22 cellular contexts compared by ENCODE assay signal in the genomic region with DNA sequence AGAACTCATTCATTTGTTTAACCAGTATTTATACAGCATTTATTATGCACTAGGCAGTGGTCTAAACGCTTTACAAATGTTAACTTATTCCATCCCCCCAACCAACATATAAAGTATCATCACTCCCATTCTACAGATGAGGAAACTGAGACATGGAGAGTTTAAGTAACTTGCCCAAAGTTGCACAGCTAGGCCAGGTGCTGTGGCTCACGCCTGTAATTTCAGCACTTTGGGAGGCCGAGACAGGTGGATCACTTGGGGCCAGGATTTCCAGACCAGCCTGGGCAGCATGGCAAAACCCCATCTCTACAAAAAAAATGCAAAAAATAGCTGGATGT. TPM values are rescaled to one million over a fixed set of nuclear protein-coding genes. Genes with fewer than 3 reads are reported as not detected.
A peak's percentile ranks its signal among the peaks of the same experiment; 100 is the strongest.
DNase-seq lines count a peak whose midpoint lies in the region; ATAC-seq, FAIRE-seq and TF ChIP-seq lines count a peak whose summit lies in the region.
"Had no signal": no experiment of that assay in that cellular context is flagged by ENCODE, and none has a peak within 500 bp of the region (broad histone marks: within the 10 kb centered on the region; RNA-seq: fewer than 3 reads in every experiment).

No MANE protein-coding gene starts in this region.

- intact Hi-C loops in HepG2 (cut with micrococcal nuclease; ENCODE audit: unreplicated experiment) (loop anchor here (2.0 kb wide), 1 partner anchor 30 kb away; no protein-coding TSS in a partner anchor), right lobe of liver (cut with DNase I) (no loop called here), K562 (cut with micrococcal nuclease) (loop anchor here (5.0 kb wide), 1 partner anchor 38 kb away; no protein-coding TSS in a partner anchor), upper lobe of right lung (cut with DNase I) (no loop called here)

- TF ChIP-seq POLR2A in HepG2 (IDR thresholded peaks at IDR 0.05; ENCODE audit: insufficient read depth in 1 of 2, low read depth in 2 of 2, low read length in 2 of 2) (no peak), right lobe of liver (IDR thresholded peaks at IDR 0.05) (no peak), K562 (conservative IDR thresholded peaks at IDR 0.05) (no peak)

- no peak overlapping the region for H3K27ac Mint-ChIP-seq in progenitor cell of endocrine pancreas
- H3K27ac Mint-ChIP-seq: B cell; CD4-positive, alpha-beta memory T cell; HFFc6 had no signal

- ATAC-seq in HepG2 (no peak), right lobe of liver (no peak), K562 (no peak), upper lobe of right lung (no peak)

- H3K36me3 Mint-ChIP-seq in progenitor cell of endocrine pancreas (ENCODE audit: insufficient read depth), result no peaks in the 10 kb centered on the region
- H3K36me3 Mint-ChIP-seq: CD4-positive, alpha-beta memory T cell had no signal

- H3K4me3 ChIP-seq in HepG2 (replicated peaks in 1 of 3; ENCODE audit: insufficient read depth in 1 of 3, low read depth in 2 of 3, low read length in 3 of 3) (no peak overlapping the region; a peak in 1 of 6 replicates), right lobe of liver (no peak overlapping the region), K562 (no peak overlapping the region), upper lobe of right lung (no peak overlapping the region)
- no peak overlapping the region for H3K4me3 ChIP-seq in effector memory CD4-positive, alpha-beta T cell (ENCODE audit: insufficient read depth, low read depth, low read length, poor library complexity, severe bottlenecking)
- H3K4me3 ChIP-seq: GM23248 had no signal

- H3K27me3 Mint-ChIP-seq in progenitor cell of endocrine pancreas, result no peaks in the 10 kb centered on the region
- H3K27me3 Mint-ChIP-seq: B cell; CD4-positive, alpha-beta memory T cell had no signal

- H3K36me3 ChIP-seq in HepG2 (replicated peaks in 1 of 2; ENCODE audit: control insufficient read depth in 1 of 2, insufficient read depth in 2 of 2, low read length in 2 of 2) (no peaks in the 10 kb centered on the region), right lobe of liver (no peaks in the 10 kb centered on the region), K562 (ENCODE audit: control insufficient read depth, insufficient read depth, low read length) (no peaks in the 10 kb centered on the region), upper lobe of right lung (no peaks in the 10 kb centered on the region)
- H3K36me3 ChIP-seq in effector memory CD4-positive, alpha-beta T cell (ENCODE audit: control insufficient read depth, insufficient read depth, low read length), result no peaks in the 10 kb centered on the region

- H3K79me2 ChIP-seq in HepG2 (ENCODE audit: insufficient read depth, low read length) (no peaks in the 10 kb centered on the region), K562 (ENCODE audit: control insufficient read depth, insufficient read depth, low read length) (no peaks in the 10 kb centered on the region)

- H3K9me3 ChIP-seq in HepG2 (ENCODE audit: low read length), result no peaks in the 10 kb centered on the region
- H3K9me3 ChIP-seq in right lobe of liver, result no peaks in the 10 kb centered on the region
- H3K9me3 ChIP-seq in K562 (replicated peaks; ENCODE audit: control insufficient read depth, insufficient read depth, low read depth, low read length), result no peaks in the 10 kb centered on the region
- H3K9me3 ChIP-seq in effector memory CD4-positive, alpha-beta T cell (ENCODE audit: control insufficient read depth, low read length), result no peaks in the 10 kb centered on the region
- H3K9me3 ChIP-seq in upper lobe of right lung, result no peaks in the 10 kb centered on the region

- no peak for TF ChIP-seq CTCF in HepG2 (CRISPR knock-in tag; IDR thresholded peaks at IDR 0.05)
- no peak for TF ChIP-seq CTCF in right lobe of liver (IDR thresholded peaks at IDR 0.05)
- TF ChIP-seq CTCF in K562 (IDR thresholded peaks at IDR 0.05 in 2 of 3, conservative IDR thresholded peaks at IDR 0.05 in 1 of 3; ENCODE audit: insufficient read depth in 2 of 3, low read depth in 1 of 3, low read length in 3 of 3), result no peak
- no peak for TF ChIP-seq CTCF in progenitor cell of endocrine pancreas (IDR thresholded peaks at IDR 0.05; ENCODE audit: unreplicated experiment)
- TF ChIP-seq CTCF in upper lobe of right lung (IDR thresholded peaks at IDR 0.05), result no peak

- H3K4me1 ChIP-seq in HepG2 (ENCODE audit: insufficient read depth, low read length) (peaks cover 91% of the 10 kb centered on the region), right lobe of liver (peaks cover 0 to 26% (median 7%) of the 10 kb centered on the region in 4 donors), K562 (replicated peaks in 1 of 2; ENCODE audit: control insufficient read depth in 2 of 2, insufficient read depth in 2 of 2, low read length in 2 of 2) (peaks cover 17 to 58% of the 10 kb centered on the region in 2 experiments), upper lobe of right lung (peaks cover 22% of the 10 kb centered on the region)
- no peaks in the 10 kb centered on the region for H3K4me1 ChIP-seq in effector memory CD4-positive, alpha-beta T cell (ENCODE audit: control insufficient read depth, insufficient read depth, low read length, poor library complexity, severe bottlenecking)

- WGBS in HepG2 (ENCODE audit: low lambda C conversion rate), result 52% methylated on average over 3 of the region's 3 CpGs
- 93% methylated on average over 3 of the region's 3 CpGs for WGBS in right lobe of liver (ENCODE audit: insufficient coverage, low coverage, low lambda C conversion rate, missing lambda C conversion rate)
- 67% methylated on average over 2 of the region's 3 CpGs for WGBS in K562 (ENCODE audit: insufficient coverage, low coverage, missing lambda C conversion rate)

- POLR2A ChIA-PET in HepG2 (lab: Yijun Ruan, JAX), result interaction anchor here (1.9 to 2.8 kb wide), 3 partner anchors 25 to 38 kb away, joined by 6 to 15 read pairs (median 7); a partner anchor contains a TSS
- POLR2A ChIA-PET in K562 (lab: Yijun Ruan, JAX), result interaction anchor here (0.7 kb wide), 1 partner anchor 499 kb away, joined by 4 read pairs; no protein-coding TSS in a partner anchor

- FAIRE-seq in HepG2 (lab: Jason Lieb, UNC), result no peak
- no peak for FAIRE-seq in K562 (lab: Jason Lieb, UNC)
- FAIRE-seq: A204.1, GM12891, GM19239, H1 had no signal

- H3K9me1 ChIP-seq in K562 (ENCODE audit: control insufficient read depth, insufficient read depth, low read length), result no peaks in the 10 kb centered on the region

- no peak overlapping the region for H2AFZ ChIP-seq in HepG2 (ENCODE audit: low read length)
- H2AFZ ChIP-seq in K562 (ENCODE audit: low read depth, low read length), result no peak overlapping the region
- H2AFZ ChIP-seq: GM23248 had no signal

- TF ChIP-seq EP300 in HepG2 (IDR thresholded peaks at IDR 0.05; ENCODE audit: low read depth in 2 of 2, low read length in 2 of 2), result no peak
- TF ChIP-seq EP300 in HepG2 (CRISPR knock-in tag; IDR thresholded peaks at IDR 0.05; ENCODE audit: borderline replicate concordance), result no peak
- no peak for TF ChIP-seq EP300 in K562 (IDR thresholded peaks at IDR 0.05; ENCODE audit: low read length)

- no peak for TF ChIP-seq RAD21 in HepG2 (CRISPR knock-in tag; IDR thresholded peaks at IDR 0.05)
- no peak for TF ChIP-seq RAD21 in K562 (CRISPR knock-in tag; conservative IDR thresholded peaks at IDR 0.05 in 1 of 2, IDR thresholded peaks at IDR 0.05 in 1 of 2)

- DNase-seq in HepG2 (ENCODE audit: low spot score) (no peak), right lobe of liver (no peak), K562 (ENCODE audit: extremely low read depth in 1 of 4, low spot score in 3 of 4) (no peak), progenitor cell of endocrine pancreas (ENCODE audit: low spot score, unreplicated experiment) (no peak), upper lobe of right lung (no peak)
- no peak for DNase-seq in effector memory CD4-positive, alpha-beta T cell
- DNase-seq: C1 segment of cervical spinal cord; Calu3; CD4-positive, alpha-beta memory T cell; COR-L47; DMS53; GF-D8; GM23248; H7; HCEC 1CT; HFFc6 had no signal

- H3K4me2 ChIP-seq in HepG2 (ENCODE audit: low read depth, low read length), result peak overlapping the region; percentile 70
- no peak overlapping the region for H3K4me2 ChIP-seq in K562 (ENCODE audit: insufficient read depth, low read length)

- H3K9ac ChIP-seq in HepG2 (ENCODE audit: insufficient read depth, low read depth, low read length), result no peak overlapping the region
- no peak overlapping the region for H3K9ac ChIP-seq in K562 (ENCODE audit: insufficient read depth in 1 of 2, low read depth in 2 of 2, low read length in 2 of 2)
- H3K9ac ChIP-seq: GM23248 had no signal

- peak overlapping the region; percentile 14 for H3K4me3 Mint-ChIP-seq in progenitor cell of endocrine pancreas (ENCODE audit: low read depth)
- H3K4me3 Mint-ChIP-seq: B cell; CD4-positive, alpha-beta memory T cell; HFFc6 had no signal

- CTCF ChIA-PET in HepG2 (lab: Yijun Ruan, JAX; ENCODE audit: low intra/inter-chr PET ratio, low total read pairs) (no interaction called here), K562 (lab: Yijun Ruan, JAX; ENCODE audit: low intra/inter-chr PET ratio) (no interaction called here)

- H3K9me3 Mint-ChIP-seq in progenitor cell of endocrine pancreas (ENCODE audit: low read depth), result no peaks in the 10 kb centered on the region
- H3K9me3 Mint-ChIP-seq: CD4-positive, alpha-beta memory T cell; HFFc6 had no signal

- in situ Hi-C loops in HepG2 (cut with HindIII; ENCODE audit: extremely low pct_ligation_motif_present, low pct_unique_long_range_greater_than_20kb), result no loop called here
- in situ Hi-C loops in K562 (cut with MboI), result loop anchor here (5.0 kb wide), 1 partner anchor 33 kb away; no protein-coding TSS in a partner anchor

- H3K27me3 ChIP-seq in HepG2 (ENCODE audit: control insufficient read depth in 1 of 2, insufficient read depth in 2 of 2, low read length in 2 of 2) (no peaks in the 10 kb centered on the region), right lobe of liver (no peaks in the 10 kb centered on the region), K562 (ENCODE audit: control insufficient read depth in 2 of 2, insufficient read depth in 2 of 2, low read length in 2 of 2) (no peaks in the 10 kb centered on the region), upper lobe of right lung (no peaks in the 10 kb centered on the region)
- H3K27me3 ChIP-seq in effector memory CD4-positive, alpha-beta T cell (replicated peaks; ENCODE audit: control insufficient read depth, insufficient read depth, low read length, poor library complexity, severe bottlenecking), result no peaks in the 10 kb centered on the region

- H3K27ac ChIP-seq in HepG2 (ENCODE audit: extremely low read length, insufficient read depth, low read length), result peak overlapping the region; percentile 40
- H3K27ac ChIP-seq in right lobe of liver, result no peak overlapping the region
- H3K27ac ChIP-seq in K562 (ENCODE audit: extremely low read depth, low read depth, low read length), result no peak overlapping the region
- no peak overlapping the region for H3K27ac ChIP-seq in effector memory CD4-positive, alpha-beta T cell (ENCODE audit: insufficient read depth, low read length, poor library complexity, severe bottlenecking)
- H3K27ac ChIP-seq in upper lobe of right lung, result no peak overlapping the region
- H3K27ac ChIP-seq: 22Rv1, GM23248 had no signal

- peaks cover 60% of the 10 kb centered on the region for H3K4me1 Mint-ChIP-seq in progenitor cell of endocrine pancreas (ENCODE audit: low read depth)

- no TSS peak for BruUV-seq in HepG2 (replicated peaks; lab: Mats Ljungman, UMichigan)
- BruUV-seq in K562 (replicated peaks; lab: Mats Ljungman, UMichigan), result no TSS peak

- no peaks in the 10 kb centered on the region for H4K20me1 ChIP-seq in HepG2 (ENCODE audit: insufficient read depth, low read length)
- H4K20me1 ChIP-seq in K562 (replicated peaks; ENCODE audit: control insufficient read depth, insufficient read depth, low read length), result no peaks in the 10 kb centered on the region

RNA-seq across cellular contexts. Expression of a gene that starts 37.9 kb away (rescaled TPM):
- total RNA-seq in HepG2 (2016; rRNA removed; fragmentation: Illumina TruSeq; extraction: Trizol) (7.4 and 8.4 TPM in 2 replicates), right lobe of liver (100 to 1,000 TPM; 109 to 298 (median 218) TPM), K562 (2014; rRNA removed) (5.3 and 6.2 TPM in 2 replicates), K562 (2014; rRNA removed; fragmentation: Illumina TruSeq; extraction: Trizol) (3.2 and 4.0 TPM in 2 replicates), K562 (2015; rRNA removed; fragmentation: Illumina TruSeq; extraction: Trizol) (3.7 and 3.8 TPM in 2 replicates), K562 (2021) (26.6 and 27.2 TPM in 2 replicates), progenitor cell of endocrine pancreas (325 and 368 TPM in 2 replicates), upper lobe of right lung (187 TPM)
- total RNA-seq in HepG2 (2016; cell fraction: cytosol; rRNA removed; fragmentation: Illumina TruSeq; extraction: Trizol; ENCODE audit: low read depth), result 2.6 and 3.4 TPM in 2 replicates
- 7.9 and 8.4 TPM in 2 replicates for total RNA-seq in HepG2 (2016; cell fraction: insoluble cytoplasmic fraction; rRNA removed; fragmentation: Illumina TruSeq; extraction: Trizol)
- total RNA-seq in HepG2 (2016; cell fraction: membrane; rRNA removed; fragmentation: Illumina TruSeq; extraction: Trizol), result 11.1 and 11.3 TPM in 2 replicates
- 13.8 and 14.1 TPM in 2 replicates for total RNA-seq in HepG2 (2016; cell fraction: nucleus; rRNA removed; fragmentation: Illumina TruSeq; extraction: Trizol)
- polyA plus RNA-seq in HepG2 (2011; rRNA removed) (10.2 and 12.7 TPM in 2 replicates), K562 (2011; rRNA removed) (3.7 and 6.6 TPM in 2 replicates), K562 (2014; fragmentation: Illumina TruSeq; extraction: Trizol) (13.7 and 15.5 TPM in 2 replicates), K562 (2014; fragmentation: Nextera tagmentation; extraction: Ambion mirVana) (1 to 10 TPM; 1.3 to 3.2 TPM), K562 (2014; rRNA removed) (11.1 and 11.7 TPM in 2 replicates)
- polyA plus RNA-seq in HepG2 (2011; cell fraction: cytosol; rRNA removed), result 11.2 and 18.0 TPM in 2 replicates
- 66.5 and 69.1 TPM in 2 replicates for polyA plus RNA-seq in HepG2 (2011; cell fraction: nucleus; rRNA removed)
- polyA plus RNA-seq in HepG2 (2012), result 23.2 and 32.2 TPM in 2 replicates
- polyA plus RNA-seq in HepG2 (2016; cell fraction: cytosol; fragmentation: Illumina TruSeq; extraction: Trizol; ENCODE audit: low read depth), result 2.7 and 2.8 TPM in 2 replicates
- 20.7 and 26.8 TPM in 2 replicates for polyA plus RNA-seq in HepG2 (2016; cell fraction: insoluble cytoplasmic fraction; fragmentation: Illumina TruSeq; extraction: Trizol; ENCODE audit: low read depth)
- 9.2 and 10.1 TPM in 2 replicates for polyA plus RNA-seq in HepG2 (2016; cell fraction: membrane; fragmentation: Illumina TruSeq; extraction: Trizol; ENCODE audit: low read depth)
- 53.8 and 57.0 TPM in 2 replicates for polyA plus RNA-seq in HepG2 (2016; cell fraction: nucleus; fragmentation: Illumina TruSeq; extraction: Trizol; ENCODE audit: insufficient read depth, low read depth)
- polyA minus RNA-seq in HepG2 (2011; rRNA and poly(A)+ RNA removed; ENCODE audit: low replicate concordance), result 8.5 and 26.8 TPM in 2 replicates
- polyA minus RNA-seq in HepG2 (2011; cell fraction: cytosol; rRNA and poly(A)+ RNA removed), result 56.3 and 73.8 TPM in 2 replicates
- 11.8 and 13.8 TPM in 2 replicates for polyA minus RNA-seq in HepG2 (2011; cell fraction: nucleus; rRNA and poly(A)+ RNA removed)
- total RNA-seq in K562 (2011; cell fraction: chromatin; rRNA removed; ENCODE audit: low replicate concordance), result 11.8 and 14.3 TPM in 2 replicates
- total RNA-seq in K562 (2011; cell fraction: nucleolus; rRNA removed), result 10.0 and 12.0 TPM in 2 replicates
- total RNA-seq in K562 (2011; cell fraction: nucleoplasm; rRNA removed), result 10.0 and 20.1 TPM in 2 replicates
- 10.0 and 19.9 TPM in 2 replicates for polyA plus RNA-seq in K562 (2011; cell fraction: cytosol; rRNA removed)
- polyA plus RNA-seq in K562 (2011; cell fraction: nucleus; rRNA removed), result 14.4 and 33.2 TPM in 2 replicates
- 9.5 and 18.5 TPM in 2 replicates for polyA plus RNA-seq in K562 (2012)
- polyA minus RNA-seq in K562 (2011; rRNA and poly(A)+ RNA removed), result 3.1 TPM in 2 replicates
- 15.1 and 34.9 TPM in 2 replicates for polyA minus RNA-seq in K562 (2011; cell fraction: cytosol; rRNA and poly(A)+ RNA removed)
- 9.0 and 10.3 TPM in 2 replicates for polyA minus RNA-seq in K562 (2011; cell fraction: nucleus; rRNA and poly(A)+ RNA removed)

Comparison
In these comparisons a context has a peak if more than half of its experiments do, and no peak if none do; other contexts are left out.
1. intact Hi-C loops: an anchor here in HepG2 (2.0 kb wide) and K562 (5.0 kb wide); none called in right lobe of liver and upper lobe of right lung.